ENCODE assay signal across 21 cellular contexts in genomic region chr4:8033067-8033755, GRCh38.
"Had no signal": no experiment of that assay in that cellular context is flagged by ENCODE, and none has a peak within 500 bp of the region (broad histone marks: within the 10 kb centered on the region; RNA-seq: fewer than 3 reads in every experiment).

No MANE protein-coding gene starts in this region.

- H2AFZ ChIP-seq: parathyroid adenoma had no signal

- H3K4me2 ChIP-seq: smooth muscle cell had no signal

- H3K4me1 ChIP-seq: body of pancreas, parathyroid adenoma, sigmoid colon, uterus had no signal

- FAIRE-seq: endometrium had no signal

- H3K4me3 ChIP-seq: body of pancreas, cardiac muscle cell, heart right ventricle, sigmoid colon, smooth muscle cell, transverse colon, uterus had no signal

- H3K79me2 ChIP-seq: parathyroid adenoma had no signal

- H3K9ac ChIP-seq: parathyroid adenoma had no signal

- H3K27me3 ChIP-seq: body of pancreas, cardiac muscle cell, heart right ventricle, sigmoid colon, transverse colon, uterus had no signal

- H3K36me3 ChIP-seq: cardiac muscle cell, heart right ventricle, sigmoid colon, transverse colon, uterus had no signal

- H3K27ac ChIP-seq: body of pancreas, cardiac muscle cell, heart right ventricle, parathyroid adenoma, sigmoid colon, transverse colon, uterus had no signal

- DNase-seq: activated CD4-positive, alpha-beta T cell treated with anti-CD3 and anti-CD28 coated beads, Interleukin-2, amount 10 ng/mL, durations not matched to agents 24 days and 14 days; activated CD4-positive, CD25-positive, alpha-beta regulatory T cell; activated CD8-positive, alpha-beta memory T cell treated with anti-CD3 and anti-CD28 coated beads, Interleukin-2, amount 10 ng/mL, durations not matched to agents 7 days and 5 days; activated CD8-positive, alpha-beta T cell treated with anti-CD3 and anti-CD28 coated beads for 36 hours; activated gamma-delta T cell; activated naive CD4-positive, alpha-beta T cell treated with anti-CD3 and anti-CD28 coated beads, Interleukin-2, amount 50 U/mL, for 16 hours; activated naive CD8-positive, alpha-beta T cell treated with anti-CD3 and anti-CD28 coated beads, Interleukin-2, amount 50 U/mL, for 24 hours; anterior cingulate cortex; body of pancreas; heart right ventricle; islet precursor cell; left cardiac atrium; sigmoid colon; stimulated activated CD4-positive, alpha-beta T cell treated with anti-CD3 and anti-CD28 coated beads, Interleukin-15, amount 100 ng/mL, for 24 hours; transverse colon; uterus had no signal

- ATAC-seq: activated CD8-positive, alpha-beta memory T cell treated with anti-CD3 and anti-CD28 coated beads, Interleukin-2, amount 10 ng/mL, durations not matched to agents 7 days and 5 days; activated CD8-positive, alpha-beta T cell treated with anti-CD3 and anti-CD28 coated beads for 36 hours; activated naive CD8-positive, alpha-beta T cell treated with anti-CD3 and anti-CD28 coated beads, Interleukin-2, amount 50 U/mL, for 24 hours; body of pancreas; heart right ventricle; left cardiac atrium; stimulated activated memory B cell treated with anti-CD40 and anti-IgM and Interleukin-4, amounts not matched to agents 10 μg/mL and 1 μg/mL and 100 μg/mL, for 72 hours had no signal

- H3K9me3 ChIP-seq: body of pancreas, heart right ventricle, sigmoid colon, transverse colon, uterus had no signal
